8 cellular contexts compared by ENCODE assay signal in genomic region chr6:27518881-27519795, GRCh38. TPM values are rescaled to one million over a fixed set of nuclear protein-coding genes. Genes with fewer than 3 reads are reported as not detected.
DNase-seq lines count a peak whose midpoint lies in the region; ATAC-seq and TF ChIP-seq lines count a peak whose summit lies in the region.

No MANE protein-coding gene starts in this region.

- H3K9me3 Mint-ChIP-seq in WTC11 (no peaks in the 10 kb centered on the region), chondrocyte (ENCODE audit: low read depth) (no peaks in the 10 kb centered on the region)

- CTCF ChIA-PET in WTC11 (lab: Charles Lee): interaction anchor here (0.6 to 2.5 kb wide), 29 partner anchors 13 to 304 kb away, joined by 3 to 17 read pairs (median 5); partner anchors contain the start of genes POM121L2 and ZNF184

- H3K27me3 Mint-ChIP-seq in WTC11 (ENCODE audit: low read depth) (peaks cover 31% of the 10 kb centered on the region), chondrocyte (ENCODE audit: low read depth) (peaks cover 23% of the 10 kb centered on the region)

- no peaks in the 10 kb centered on the region for H3K36me3 ChIP-seq in kidney epithelial cell (ENCODE audit: control insufficient read depth, insufficient read depth, low read length)

- H3K4me3 ChIP-seq in kidney epithelial cell (ENCODE audit: low read depth, low read length): peak overlapping the region; percentile 75

- TF ChIP-seq CTCF in WTC11 (IDR thresholded peaks at IDR 0.05) (peak; percentile 66), chondrocyte (IDR thresholded peaks at IDR 0.05) (peak; percentile 98), kidney epithelial cell (IDR thresholded peaks at IDR 0.05; ENCODE audit: insufficient read depth, low read length, poor library complexity, severe bottlenecking) (peak; percentile 69)

- H3K4me1 Mint-ChIP-seq in WTC11: peaks cover 9% of the 10 kb centered on the region
- peaks cover 9% of the 10 kb centered on the region for H3K4me1 Mint-ChIP-seq in chondrocyte (ENCODE audit: low read depth)

- DNase-seq in NK-92 treated with Interleukin-12 subunit alpha and Interleukin-12 subunit beta, amount 100 ng/mL, for 24 hours (lab: John Stamatoyannopoulos, UW): peak; percentile 59
- DNase-seq in NK-92 (lab: John Stamatoyannopoulos, UW; ENCODE audit: unreplicated experiment) (no peak), NCI-H2196 (lab: John Stamatoyannopoulos, UW; ENCODE audit: unreplicated experiment) (peak; percentile 69), WTC11 (ENCODE audit: low spot score) (peak; percentile 67), chondrocyte (ENCODE audit: low spot score) (no peak), kidney epithelial cell (ENCODE audit: low read depth) (peak; percentile 67)
- DNase-seq in stimulated activated CD4-positive, alpha-beta T cell treated with anti-CD3 and anti-CD28 coated beads, Interleukin-12 subunit alpha, Interleukin-12 subunit beta, amount 100 ng/mL, for 48 hours (ENCODE audit: low read depth in 2 of 3, low spot score in 1 of 3): peak; percentile 41 to 82 (median 45)

- H3K36me3 Mint-ChIP-seq in WTC11 (no peaks in the 10 kb centered on the region), chondrocyte (ENCODE audit: low read depth) (no peaks in the 10 kb centered on the region)

- peaks cover 19% of the 10 kb centered on the region for H3K27me3 ChIP-seq in kidney epithelial cell (ENCODE audit: control insufficient read depth, insufficient read depth, low read length)

- H3K27ac Mint-ChIP-seq in WTC11: peak overlapping the region; percentile 84
- peak overlapping the region; percentile 77 for H3K27ac Mint-ChIP-seq in chondrocyte (ENCODE audit: unreplicated experiment)

- POLR2A ChIA-PET in WTC11 (lab: Charles Lee): interaction anchor here (0.6 to 1.3 kb wide), 2 partner anchors 26 to 137 kb away, joined by 3 to 6 read pairs; no protein-coding TSS in a partner anchor

- H3K4me3 Mint-ChIP-seq in WTC11 (peak overlapping the region; percentile 94), chondrocyte (ENCODE audit: unreplicated experiment) (peak overlapping the region; percentile 87)

- ATAC-seq in HG02981 (IDR thresholded peaks at IDR 0.05; ENCODE audit: unreplicated experiment) (peak; percentile 52), WTC11 (peak; percentile 91)

TF ChIP-seq in WTC11, 78 proteins besides CTCF, POLR2A, EP300 and RAD21 (continues in another document):
- peak; percentile 52; the same call in 1 of the 2 replicates for TF ChIP-seq TEAD1 (CRISPR knock-in tag; IDR thresholded peaks at IDR 0.05)
- TF ChIP-seq ZNF671 (CRISPR knock-in tag; IDR thresholded peaks at IDR 0.05): no peak
- no peak for TF ChIP-seq RORB (CRISPR knock-in tag; IDR thresholded peaks at IDR 0.05)
- TF ChIP-seq, protein P1, sequence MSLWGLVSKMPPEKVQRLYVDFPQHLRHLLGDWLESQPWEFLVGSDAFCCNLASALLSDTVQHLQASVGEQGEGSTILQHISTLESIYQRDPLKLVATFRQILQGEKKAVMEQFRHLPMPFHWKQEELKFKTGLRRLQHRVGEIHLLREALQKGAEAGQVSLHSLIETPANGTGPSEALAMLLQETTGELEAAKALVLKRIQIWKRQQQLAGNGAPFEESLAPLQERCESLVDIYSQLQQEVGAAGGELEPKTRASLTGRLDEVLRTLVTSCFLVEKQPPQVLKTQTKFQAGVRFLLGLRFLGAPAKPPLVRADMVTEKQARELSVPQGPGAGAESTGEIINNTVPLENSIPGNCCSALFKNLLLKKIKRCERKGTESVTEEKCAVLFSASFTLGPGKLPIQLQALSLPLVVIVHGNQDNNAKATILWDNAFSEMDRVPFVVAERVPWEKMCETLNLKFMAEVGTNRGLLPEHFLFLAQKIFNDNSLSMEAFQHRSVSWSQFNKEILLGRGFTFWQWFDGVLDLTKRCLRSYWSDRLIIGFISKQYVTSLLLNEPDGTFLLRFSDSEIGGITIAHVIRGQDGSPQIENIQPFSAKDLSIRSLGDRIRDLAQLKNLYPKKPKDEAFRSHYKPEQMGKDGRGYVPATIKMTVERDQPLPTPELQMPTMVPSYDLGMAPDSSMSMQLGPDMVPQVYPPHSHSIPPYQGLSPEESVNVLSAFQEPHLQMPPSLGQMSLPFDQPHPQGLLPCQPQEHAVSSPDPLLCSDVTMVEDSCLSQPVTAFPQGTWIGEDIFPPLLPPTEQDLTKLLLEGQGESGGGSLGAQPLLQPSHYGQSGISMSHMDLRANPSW (CRISPR knock-in tag; conservative IDR thresholded peaks at IDR 0.05; ENCODE audit: low read depth): no peak
- TF ChIP-seq E2F1 (CRISPR knock-in tag; IDR thresholded peaks at IDR 0.05): no peak
- TF ChIP-seq IRF1 (CRISPR knock-in tag; IDR thresholded peaks at IDR 0.05): no peak
- TF ChIP-seq TCF7 (CRISPR knock-in tag; IDR thresholded peaks at IDR 0.05; ENCODE audit: low read depth): no peak
- TF ChIP-seq GABPB1 (CRISPR knock-in tag; IDR thresholded peaks at IDR 0.05): peak; percentile 56
- TF ChIP-seq NFE2L1 (CRISPR knock-in tag; IDR thresholded peaks at IDR 0.05): no peak
- TF ChIP-seq JAZF1 (CRISPR knock-in tag; IDR thresholded peaks at IDR 0.05): no peak
- TF ChIP-seq EMX1 (CRISPR knock-in tag; IDR thresholded peaks at IDR 0.05): no peak
- no peak for TF ChIP-seq ZNF138 (CRISPR knock-in tag; conservative IDR thresholded peaks at IDR 0.05)
- no peak for TF ChIP-seq FOXK1 (CRISPR knock-in tag; IDR thresholded peaks at IDR 0.05)
- TF ChIP-seq IRF2 (CRISPR knock-in tag; IDR thresholded peaks at IDR 0.05; ENCODE audit: borderline replicate concordance, low read depth): no peak
- TF ChIP-seq, protein P2, sequence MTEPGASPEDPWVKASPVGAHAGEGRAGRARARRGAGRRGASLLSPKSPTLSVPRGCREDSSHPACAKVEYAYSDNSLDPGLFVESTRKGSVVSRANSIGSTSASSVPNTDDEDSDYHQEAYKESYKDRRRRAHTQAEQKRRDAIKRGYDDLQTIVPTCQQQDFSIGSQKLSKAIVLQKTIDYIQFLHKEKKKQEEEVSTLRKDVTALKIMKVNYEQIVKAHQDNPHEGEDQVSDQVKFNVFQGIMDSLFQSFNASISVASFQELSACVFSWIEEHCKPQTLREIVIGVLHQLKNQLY (CRISPR knock-in tag; IDR thresholded peaks at IDR 0.05): no peak
- TF ChIP-seq E2F5 (CRISPR knock-in tag; IDR thresholded peaks at IDR 0.05): no peak
- no peak for TF ChIP-seq NFYB (CRISPR knock-in tag; conservative IDR thresholded peaks at IDR 0.05; ENCODE audit: low read depth)
- TF ChIP-seq, protein P3, sequence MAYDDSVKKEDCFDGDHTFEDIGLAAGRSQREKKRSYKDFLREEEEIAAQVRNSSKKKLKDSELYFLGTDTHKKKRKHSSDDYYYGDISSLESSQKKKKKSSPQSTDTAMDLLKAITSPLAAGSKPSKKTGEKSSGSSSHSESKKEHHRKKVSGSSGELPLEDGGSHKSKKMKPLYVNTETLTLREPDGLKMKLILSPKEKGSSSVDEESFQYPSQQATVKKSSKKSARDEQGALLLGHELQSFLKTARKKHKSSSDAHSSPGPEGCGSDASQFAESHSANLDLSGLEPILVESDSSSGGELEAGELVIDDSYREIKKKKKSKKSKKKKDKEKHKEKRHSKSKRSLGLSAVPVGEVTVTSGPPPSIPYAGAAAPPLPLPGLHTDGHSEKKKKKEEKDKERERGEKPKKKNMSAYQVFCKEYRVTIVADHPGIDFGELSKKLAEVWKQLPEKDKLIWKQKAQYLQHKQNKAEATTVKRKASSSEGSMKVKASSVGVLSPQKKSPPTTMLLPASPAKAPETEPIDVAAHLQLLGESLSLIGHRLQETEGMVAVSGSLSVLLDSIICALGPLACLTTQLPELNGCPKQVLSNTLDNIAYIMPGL (CRISPR knock-in tag; IDR thresholded peaks at IDR 0.05): peak; percentile 97
- TF ChIP-seq NR2C2 (CRISPR knock-in tag; IDR thresholded peaks at IDR 0.05): no peak
- TF ChIP-seq, protein P4, sequence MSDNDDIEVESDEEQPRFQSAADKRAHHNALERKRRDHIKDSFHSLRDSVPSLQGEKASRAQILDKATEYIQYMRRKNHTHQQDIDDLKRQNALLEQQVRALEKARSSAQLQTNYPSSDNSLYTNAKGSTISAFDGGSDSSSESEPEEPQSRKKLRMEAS (CRISPR knock-in tag; IDR thresholded peaks at IDR 0.05): peak; percentile 52
- TF ChIP-seq PRRX2 (CRISPR knock-in tag; IDR thresholded peaks at IDR 0.05): no peak
- no peak for TF ChIP-seq CDX4 (CRISPR knock-in tag; IDR thresholded peaks at IDR 0.05; ENCODE audit: borderline replicate concordance)
- no peak for TF ChIP-seq MXD4 (CRISPR knock-in tag; IDR thresholded peaks at IDR 0.05; ENCODE audit: borderline replicate concordance)

RNA-seq across cellular contexts. Expression of gene ZNF184, which starts 46.2 kb away (rescaled TPM):
- total RNA-seq in WTC11 (2021) (6.7 to 7.1 TPM (median 7.0 TPM) in 3 replicates), chondrocyte (7.3 to 7.9 TPM (median 7.4 TPM) in 3 replicates), kidney epithelial cell (5.8 and 6.0 TPM in 2 replicates)

Comparison
In these comparisons a context has a peak if more than half of its experiments do, and no peak if none do; other contexts are left out.
1. DNase-seq: peak in NK-92 treated with Interleukin-12 subunit alpha and Interleukin-12 subunit beta, amount 100 ng/mL, for 24 hours (single experiment), NCI-H2196 (single experiment), WTC11 (single experiment), kidney epithelial cell (single experiment) and stimulated activated CD4-positive, alpha-beta T cell treated with anti-CD3 and anti-CD28 coated beads, Interleukin-12 subunit alpha, Interleukin-12 subunit beta, amount 100 ng/mL, for 48 hours (3 of 3); none in NK-92 (single experiment) and chondrocyte (single experiment).
2. Peak in every context shown above with its lines, with median percentiles within 50 percentile points of each other: CTCF ChIP-seq.